In genomic region chr6:37515712-37516075, GRCh38 we compare ENCODE assay signal across 1 cellular context.
TF ChIP-seq lines count a peak whose summit lies in the region.

No MANE protein-coding gene starts in this region.

TF ChIP-seq in GM12878, 131 proteins besides CTCF, POLR2A, EP300 and RAD21 (continued from another document):
- TF ChIP-seq ZBTB40 (IDR thresholded peaks at IDR 0.05; ENCODE audit: borderline replicate concordance): 0 out of 2 replicates have a peak, but pooled peaks have one; percentile 8
